ENCODE assay signal across 1 cellular context in the genomic region with DNA sequence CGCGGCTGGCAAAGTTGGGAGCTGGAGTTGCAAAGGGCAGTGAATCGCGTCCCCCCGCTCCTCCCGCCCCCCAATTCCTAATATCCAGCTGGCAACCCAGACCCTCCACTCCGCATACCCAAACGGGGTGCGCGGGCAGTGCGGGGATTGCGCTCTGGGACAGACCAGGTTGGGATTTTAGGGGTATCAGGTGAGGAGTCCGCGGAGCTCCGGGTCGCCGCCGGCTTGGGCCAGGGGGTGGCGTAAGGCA.
A peak's percentile ranks its signal among the peaks of the same experiment; 100 is the strongest.
TF ChIP-seq lines count a peak whose summit lies in the region.

No MANE protein-coding gene starts in this region.

TF ChIP-seq in HEK293, 187 proteins besides CTCF, POLR2A, EP300 and RAD21 (continued from another document):
- TF ChIP-seq, protein P1, sequence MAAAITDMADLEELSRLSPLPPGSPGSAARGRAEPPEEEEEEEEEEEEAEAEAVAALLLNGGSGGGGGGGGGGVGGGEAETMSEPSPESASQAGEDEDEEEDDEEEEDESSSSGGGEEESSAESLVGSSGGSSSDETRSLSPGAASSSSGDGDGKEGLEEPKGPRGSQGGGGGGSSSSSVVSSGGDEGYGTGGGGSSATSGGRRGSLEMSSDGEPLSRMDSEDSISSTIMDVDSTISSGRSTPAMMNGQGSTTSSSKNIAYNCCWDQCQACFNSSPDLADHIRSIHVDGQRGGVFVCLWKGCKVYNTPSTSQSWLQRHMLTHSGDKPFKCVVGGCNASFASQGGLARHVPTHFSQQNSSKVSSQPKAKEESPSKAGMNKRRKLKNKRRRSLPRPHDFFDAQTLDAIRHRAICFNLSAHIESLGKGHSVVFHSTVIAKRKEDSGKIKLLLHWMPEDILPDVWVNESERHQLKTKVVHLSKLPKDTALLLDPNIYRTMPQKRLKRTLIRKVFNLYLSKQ (tag by site-specific recombination; IDR thresholded peaks at IDR 0.05; ENCODE audit: borderline replicate concordance) = no peak
- no peak for TF ChIP-seq ZNF174 (tag by site-specific recombination; IDR thresholded peaks at IDR 0.05)
- no peak for TF ChIP-seq ZNF248 (tag by site-specific recombination; IDR thresholded peaks at IDR 0.05)
- TF ChIP-seq, protein P2, sequence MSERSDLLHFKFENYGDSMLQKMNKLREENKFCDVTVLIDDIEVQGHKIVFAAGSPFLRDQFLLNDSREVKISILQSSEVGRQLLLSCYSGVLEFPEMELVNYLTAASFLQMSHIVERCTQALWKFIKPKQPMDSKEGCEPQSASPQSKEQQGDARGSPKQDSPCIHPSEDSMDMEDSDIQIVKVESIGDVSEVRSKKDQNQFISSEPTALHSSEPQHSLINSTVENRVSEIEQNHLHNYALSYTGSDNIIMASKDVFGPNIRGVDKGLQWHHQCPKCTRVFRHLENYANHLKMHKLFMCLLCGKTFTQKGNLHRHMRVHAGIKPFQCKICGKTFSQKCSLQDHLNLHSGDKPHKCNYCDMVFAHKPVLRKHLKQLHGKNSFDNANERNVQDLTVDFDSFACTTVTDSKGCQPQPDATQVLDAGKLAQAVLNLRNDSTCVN (tag by site-specific recombination; optimal IDR thresholded peaks at IDR 0.05) = no peak
- no peak for TF ChIP-seq ZNF623 (tag by site-specific recombination; IDR thresholded peaks at IDR 0.05)
- peak; percentile 24; the same call in 1 of the 2 replicates for TF ChIP-seq ZNF2 (tag by site-specific recombination; IDR thresholded peaks at IDR 0.05)
- no peak for TF ChIP-seq ZNF354C (tag by site-specific recombination; IDR thresholded peaks at IDR 0.05; ENCODE audit: borderline replicate concordance, low read depth)
- TF ChIP-seq ZNF335 (tag by site-specific recombination; conservative IDR thresholded peaks at IDR 0.05) = 0 out of 2 replicates have a peak, but pooled peaks have one; percentile 7
- TF ChIP-seq ZNF600 (tag by site-specific recombination; IDR thresholded peaks at IDR 0.05) = peak; percentile 10; the same call in 1 of the 2 replicates
- TF ChIP-seq, protein P3, sequence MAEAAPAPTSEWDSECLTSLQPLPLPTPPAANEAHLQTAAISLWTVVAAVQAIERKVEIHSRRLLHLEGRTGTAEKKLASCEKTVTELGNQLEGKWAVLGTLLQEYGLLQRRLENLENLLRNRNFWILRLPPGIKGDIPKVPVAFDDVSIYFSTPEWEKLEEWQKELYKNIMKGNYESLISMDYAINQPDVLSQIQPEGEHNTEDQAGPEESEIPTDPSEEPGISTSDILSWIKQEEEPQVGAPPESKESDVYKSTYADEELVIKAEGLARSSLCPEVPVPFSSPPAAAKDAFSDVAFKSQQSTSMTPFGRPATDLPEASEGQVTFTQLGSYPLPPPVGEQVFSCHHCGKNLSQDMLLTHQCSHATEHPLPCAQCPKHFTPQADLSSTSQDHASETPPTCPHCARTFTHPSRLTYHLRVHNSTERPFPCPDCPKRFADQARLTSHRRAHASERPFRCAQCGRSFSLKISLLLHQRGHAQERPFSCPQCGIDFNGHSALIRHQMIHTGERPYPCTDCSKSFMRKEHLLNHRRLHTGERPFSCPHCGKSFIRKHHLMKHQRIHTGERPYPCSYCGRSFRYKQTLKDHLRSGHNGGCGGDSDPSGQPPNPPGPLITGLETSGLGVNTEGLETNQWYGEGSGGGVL (tag by site-specific recombination; IDR thresholded peaks at IDR 0.05) = 0 out of 2 replicates have a peak, but pooled peaks have one; percentile 33
- peak; percentile 75 for TF ChIP-seq ZNF10 (tag by site-specific recombination; IDR thresholded peaks at IDR 0.05)
- peak; percentile 21; the same call in 1 of the 2 replicates for TF ChIP-seq ZNF654 (tag by site-specific recombination; IDR thresholded peaks at IDR 0.05; ENCODE audit: low read depth)
- TF ChIP-seq MZF1 (tag by site-specific recombination; IDR thresholded peaks at IDR 0.05; ENCODE audit: borderline replicate concordance) = no peak
- TF ChIP-seq, protein P4, sequence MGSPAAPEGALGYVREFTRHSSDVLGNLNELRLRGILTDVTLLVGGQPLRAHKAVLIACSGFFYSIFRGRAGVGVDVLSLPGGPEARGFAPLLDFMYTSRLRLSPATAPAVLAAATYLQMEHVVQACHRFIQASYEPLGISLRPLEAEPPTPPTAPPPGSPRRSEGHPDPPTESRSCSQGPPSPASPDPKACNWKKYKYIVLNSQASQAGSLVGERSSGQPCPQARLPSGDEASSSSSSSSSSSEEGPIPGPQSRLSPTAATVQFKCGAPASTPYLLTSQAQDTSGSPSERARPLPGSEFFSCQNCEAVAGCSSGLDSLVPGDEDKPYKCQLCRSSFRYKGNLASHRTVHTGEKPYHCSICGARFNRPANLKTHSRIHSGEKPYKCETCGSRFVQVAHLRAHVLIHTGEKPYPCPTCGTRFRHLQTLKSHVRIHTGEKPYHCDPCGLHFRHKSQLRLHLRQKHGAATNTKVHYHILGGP (tag by site-specific recombination; IDR thresholded peaks at IDR 0.05) = no peak
- TF ChIP-seq, protein P5, sequence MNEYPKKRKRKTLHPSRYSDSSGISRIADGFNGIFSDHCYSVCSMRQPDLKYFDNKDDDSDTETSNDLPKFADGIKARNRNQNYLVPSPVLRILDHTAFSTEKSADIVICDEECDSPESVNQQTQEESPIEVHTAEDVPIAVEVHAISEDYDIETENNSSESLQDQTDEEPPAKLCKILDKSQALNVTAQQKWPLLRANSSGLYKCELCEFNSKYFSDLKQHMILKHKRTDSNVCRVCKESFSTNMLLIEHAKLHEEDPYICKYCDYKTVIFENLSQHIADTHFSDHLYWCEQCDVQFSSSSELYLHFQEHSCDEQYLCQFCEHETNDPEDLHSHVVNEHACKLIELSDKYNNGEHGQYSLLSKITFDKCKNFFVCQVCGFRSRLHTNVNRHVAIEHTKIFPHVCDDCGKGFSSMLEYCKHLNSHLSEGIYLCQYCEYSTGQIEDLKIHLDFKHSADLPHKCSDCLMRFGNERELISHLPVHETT (tag by site-specific recombination; IDR thresholded peaks at IDR 0.05) = no peak
